Comparison of ENCODE assay signal across 15 cellular contexts in the genomic region with DNA sequence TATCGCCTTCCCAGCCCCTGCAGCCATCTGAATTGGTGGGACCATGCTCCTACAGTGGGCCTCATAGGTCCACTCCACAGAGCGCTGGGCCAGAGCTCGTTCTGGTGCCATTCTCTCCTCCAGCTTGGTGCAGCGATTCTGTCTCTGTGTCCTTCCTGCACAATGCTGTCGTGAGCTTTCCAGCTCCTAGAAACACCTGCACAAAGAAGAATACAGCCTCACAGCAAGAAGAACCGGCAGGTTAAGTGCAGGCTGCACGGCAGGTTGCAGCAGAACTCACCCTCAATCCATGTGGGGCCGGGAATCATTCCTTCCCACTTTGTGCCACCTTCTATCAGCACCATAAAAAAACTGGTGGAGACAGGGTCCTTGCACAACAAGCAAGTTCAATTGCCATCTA.
DNase-seq lines count a peak whose midpoint lies in the region; ATAC-seq and TF ChIP-seq lines count a peak whose summit lies in the region.
"Had no signal": no experiment of that assay in that cellular context is flagged by ENCODE, and none has a peak within 500 bp of the region (broad histone marks: within the 10 kb centered on the region; RNA-seq: fewer than 3 reads in every experiment).

No MANE protein-coding gene starts in this region.

- no peaks in the 10 kb centered on the region for H3K23me2 ChIP-seq in H9 (ENCODE audit: insufficient read length, low read depth, low read length, poor library complexity, severe bottlenecking)

- H3K27ac Mint-ChIP-seq in activated CD8-positive, alpha-beta memory T cell treated with anti-CD3 and anti-CD28 coated beads, Interleukin-2, amount 10 ng/mL, durations not matched to agents 7 days and 5 days: peak overlapping the region; percentile 67
- no peak overlapping the region; a peak in 1 of 7 replicates for H3K27ac Mint-ChIP-seq in H9
- peak overlapping the region; percentile 53 to 99 (median 88) for H3K27ac Mint-ChIP-seq in naive B cell
- H3K27ac Mint-ChIP-seq: type B pancreatic cell had no signal

- no peak overlapping the region for H3K14ac ChIP-seq in H9 (ENCODE audit: insufficient read depth, low read length)

- peaks cover 5% of the 10 kb centered on the region; the same call in 1 of the 2 replicates for H3K4me1 ChIP-seq in H9 (ENCODE audit: insufficient read depth, low read length)
- peaks cover 76% of the 10 kb centered on the region for H3K4me1 ChIP-seq in OCI-LY3 (ENCODE audit: low read length)
- no peaks in the 10 kb centered on the region for H3K4me1 ChIP-seq in uterus

- H4K8ac ChIP-seq in H9 (replicated peaks; ENCODE audit: insufficient read length, low read depth, low read length): no peak overlapping the region

- no peaks in the 10 kb centered on the region for H3K9me3 ChIP-seq in H9 (ENCODE audit: control insufficient read depth, low read depth, low read length)
- H3K9me3 ChIP-seq in OCI-LY3 (ENCODE audit: insufficient read depth, low read length): no peaks in the 10 kb centered on the region
- H3K9me3 ChIP-seq in uterus: no peaks in the 10 kb centered on the region
- H3K9me3 ChIP-seq: sigmoid colon had no signal

- intact Hi-C loops in uterus (cut with DNase I; ENCODE audit: low total_unique reads): no loop called here

- H3K9me3 Mint-ChIP-seq in activated CD8-positive, alpha-beta memory T cell treated with anti-CD3 and anti-CD28 coated beads, Interleukin-2, amount 10 ng/mL, durations not matched to agents 7 days and 5 days (ENCODE audit: low read depth): no peaks in the 10 kb centered on the region
- H3K9me3 Mint-ChIP-seq in H9 (no peaks in the 10 kb centered on the region), naive B cell (no peaks in the 10 kb centered on the region)
- H3K9me3 Mint-ChIP-seq: CD8-positive, alpha-beta memory T cell; type B pancreatic cell had no signal

- no peak overlapping the region for H2BK12ac ChIP-seq in H9 (ENCODE audit: insufficient read length, low read depth, low read length)

- peak overlapping the region; percentile 33; the same call in 1 of the 2 replicates for H3K4me3 ChIP-seq in OCI-LY3 (ENCODE audit: low read length)
- H3K4me3 ChIP-seq in uterus: no peak overlapping the region
- H3K4me3 ChIP-seq: sigmoid colon had no signal

- no CpG with 5 or more reads among the region's 8 CpGs for whole genome bisulfite sequencing in H9 (ENCODE audit: extremely low coverage, insufficient read length, low lambda C conversion rate)

- no peak overlapping the region for H3T11ph ChIP-seq in H9 (ENCODE audit: low read length)

- no peaks in the 10 kb centered on the region for H4K20me1 ChIP-seq in H9 (ENCODE audit: control insufficient read depth, insufficient read depth, insufficient read length)
- H4K20me1 ChIP-seq in OCI-LY3 (ENCODE audit: insufficient read depth, low read length): no peaks in the 10 kb centered on the region

- no peak for TF ChIP-seq POLR2A in uterus (IDR thresholded peaks at IDR 0.05)

- H3K18ac ChIP-seq in H9 (ENCODE audit: insufficient read length, low read depth, low read length): no peak overlapping the region

- CTCF ChIA-PET in activated CD8-positive, alpha-beta memory T cell treated with anti-CD3 and anti-CD28 coated beads, Interleukin-2, amount 10 ng/mL, durations not matched to agents 7 days and 5 days (lab: Charles Lee): interaction anchor here (1.0 to 1.5 kb wide), 2 partner anchors 9 to 12 kb away, joined by 3 to 4 read pairs; no protein-coding TSS in a partner anchor

- H3K4me1 Mint-ChIP-seq in activated CD8-positive, alpha-beta memory T cell treated with anti-CD3 and anti-CD28 coated beads, Interleukin-2, amount 10 ng/mL, durations not matched to agents 7 days and 5 days: peaks cover 41% of the 10 kb centered on the region
- H3K4me1 Mint-ChIP-seq in H9 (peaks cover 8 to 11% of the 10 kb centered on the region in 2 experiments), naive B cell (peaks cover 41 to 69% (median 67%) of the 10 kb centered on the region in 3 donors)

- no peak overlapping the region for H2BK15ac ChIP-seq in H9 (ENCODE audit: low read depth, low read length)

- peaks cover 2% of the 10 kb centered on the region for H3K36me3 Mint-ChIP-seq in activated CD8-positive, alpha-beta memory T cell treated with anti-CD3 and anti-CD28 coated beads, Interleukin-2, amount 10 ng/mL, durations not matched to agents 7 days and 5 days
- no peaks in the 10 kb centered on the region for H3K36me3 Mint-ChIP-seq in H9 (ENCODE audit: insufficient read depth in 1 of 3, low read depth in 3 of 3)
- no peaks in the 10 kb centered on the region for H3K36me3 Mint-ChIP-seq in naive B cell
- H3K36me3 Mint-ChIP-seq: type B pancreatic cell had no signal

- no peak overlapping the region for H4K91ac ChIP-seq in H9 (ENCODE audit: insufficient read length, low read depth, low read length)

- H3K27ac ChIP-seq in H9 (ENCODE audit: insufficient read length, low read depth, low read length): no peak overlapping the region
- peak overlapping the region; percentile 100 for H3K27ac ChIP-seq in OCI-LY3 (ENCODE audit: low read length)
- H3K27ac ChIP-seq in uterus: no peak overlapping the region
- H3K27ac ChIP-seq: sigmoid colon had no signal

- H2BK5ac ChIP-seq in H9 (ENCODE audit: insufficient read length, low read length): no peak overlapping the region

- ATAC-seq in activated CD8-positive, alpha-beta memory T cell treated with anti-CD3 and anti-CD28 coated beads, Interleukin-2, amount 10 ng/mL, durations not matched to agents 7 days and 5 days: peak; percentile 10
- no peak for ATAC-seq in naive B cell (ENCODE audit: low read depth in 2 of 2)
- ATAC-seq: SK-N-SH treated with all-trans-retinoic acid at 6 μM for 48 hours had no signal

- no peak overlapping the region for H3K23ac ChIP-seq in H9 (ENCODE audit: insufficient read length, low read depth, low read length)

- H3K27me3 ChIP-seq in H9 (ENCODE audit: insufficient read depth, low read length) (no peaks in the 10 kb centered on the region), OCI-LY3 (ENCODE audit: low read depth, low read length) (no peaks in the 10 kb centered on the region), uterus (no peaks in the 10 kb centered on the region)
- H3K27me3 ChIP-seq: sigmoid colon had no signal

- no peaks in the 10 kb centered on the region for H3K79me2 ChIP-seq in H9 (ENCODE audit: insufficient read depth, low read length)
- H3K79me2 ChIP-seq in OCI-LY3 (ENCODE audit: low read length): no peaks in the 10 kb centered on the region

- no peak overlapping the region for H2BK20ac ChIP-seq in H9 (ENCODE audit: low read depth, low read length, poor library complexity, severe bottlenecking)

- no peak overlapping the region for H2AK5ac ChIP-seq in H9 (ENCODE audit: insufficient read length, low read length)

- H3K27me3 Mint-ChIP-seq in activated CD8-positive, alpha-beta memory T cell treated with anti-CD3 and anti-CD28 coated beads, Interleukin-2, amount 10 ng/mL, durations not matched to agents 7 days and 5 days: no peaks in the 10 kb centered on the region
- H3K27me3 Mint-ChIP-seq in H9 (ENCODE audit: low read depth) (no peaks in the 10 kb centered on the region; the same call in 1 of the 2 replicates), naive B cell (no peaks in the 10 kb centered on the region)
- H3K27me3 Mint-ChIP-seq: type B pancreatic cell had no signal

- no peak overlapping the region for H3K4me3 Mint-ChIP-seq in activated CD8-positive, alpha-beta memory T cell treated with anti-CD3 and anti-CD28 coated beads, Interleukin-2, amount 10 ng/mL, durations not matched to agents 7 days and 5 days
- H3K4me3 Mint-ChIP-seq in H9 (no peak overlapping the region), naive B cell (peak overlapping the region in 1 of 8 donors; percentile 19)
- H3K4me3 Mint-ChIP-seq: CD8-positive, alpha-beta memory T cell; type B pancreatic cell had no signal

- no peak overlapping the region for H4K5ac ChIP-seq in H9 (ENCODE audit: insufficient read length, low read depth, low read length)

- H3K56ac ChIP-seq in H9 (ENCODE audit: insufficient read length, low read depth, low read length): no peak overlapping the region

- no peak for TF ChIP-seq CTCF in H9 (conservative IDR thresholded peaks at IDR 0.05)
- TF ChIP-seq CTCF in OCI-LY3 (IDR thresholded peaks at IDR 0.05; ENCODE audit: low read depth, low read length): no peak
- TF ChIP-seq CTCF in uterus (IDR thresholded peaks at IDR 0.05): no peak

- DNase-seq in activated CD8-positive, alpha-beta memory T cell treated with anti-CD3 and anti-CD28 coated beads, Interleukin-2, amount 10 ng/mL, durations not matched to agents 7 days and 5 days: no peak
- no peak for DNase-seq in activated CD8-positive, alpha-beta memory T cell treated with anti-CD3 and anti-CD28 coated beads, Interleukin-2, amount 50 U/mL, for 4 hours
- peak; percentile 14 for DNase-seq in H9
- DNase-seq in naive B cell: no peak
- DNase-seq in NCI-H226: no peak
- no peak for DNase-seq in uterus
- DNase-seq in 8988T: no peak
- DNase-seq: CD8-positive, alpha-beta memory T cell; glutamatergic neuron; NCI-H1694; NCI-H524 treated with DMSO at 0.1 percent for 48 hours; sigmoid colon had no signal

- H3K79me1 ChIP-seq in H9 (ENCODE audit: insufficient read depth, low read depth, low read length, poor library complexity, severe bottlenecking): no peaks in the 10 kb centered on the region

- H2BK120ac ChIP-seq in H9 (ENCODE audit: low read depth, low read length, poor library complexity, severe bottlenecking): no peak overlapping the region

- H3K4me2 ChIP-seq in H9 (ENCODE audit: insufficient read depth, insufficient read length, low read length) (no peak overlapping the region), OCI-LY3 (ENCODE audit: low read length) (peak overlapping the region; percentile 69)

- H3K36me3 ChIP-seq in OCI-LY3 (replicated peaks; ENCODE audit: low read depth, low read length) (no peaks in the 10 kb centered on the region), uterus (no peaks in the 10 kb centered on the region)
- H3K36me3 ChIP-seq: sigmoid colon had no signal

- no peak overlapping the region for H3K4ac ChIP-seq in H9 (ENCODE audit: low read depth, low read length)

- H2AFZ ChIP-seq in H9 (ENCODE audit: low read length) (no peak overlapping the region), OCI-LY3 (ENCODE audit: low read depth, low read length) (no peak overlapping the region)

- H3K9ac ChIP-seq in H9 (ENCODE audit: extremely low read depth, insufficient read length, low read length) (no peak overlapping the region), OCI-LY3 (ENCODE audit: low read length) (peak overlapping the region; percentile 74)

Comparison
In these comparisons a context has a peak if more than half of its experiments do, and no peak if none do; other contexts are left out.
1. H3K27ac Mint-ChIP-seq: peak in activated CD8-positive, alpha-beta memory T cell treated with anti-CD3 and anti-CD28 coated beads, Interleukin-2, amount 10 ng/mL, durations not matched to agents 7 days and 5 days (single experiment) and naive B cell (6 of 6); none in H9 (0 of 3).